ENCODE assay signal across 9 cellular contexts in the genomic region with DNA sequence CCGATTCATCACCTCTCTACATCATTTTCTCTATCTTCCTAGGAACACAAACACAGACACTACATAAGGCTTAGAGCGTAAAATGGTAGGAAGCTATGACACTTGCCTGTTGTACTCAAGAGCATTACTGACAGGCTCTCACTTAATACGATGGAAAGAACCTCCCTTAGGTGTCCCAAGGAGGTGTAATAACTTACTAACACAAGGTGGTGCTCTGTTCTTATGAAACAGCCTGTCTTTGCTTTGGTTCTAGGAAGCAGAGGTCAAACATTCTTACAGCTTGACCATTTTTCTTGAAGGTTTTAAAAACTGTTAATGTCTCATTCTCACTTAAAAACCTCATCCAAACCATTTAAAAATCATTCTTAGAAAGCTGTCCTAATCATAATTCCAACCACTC.
DNase-seq lines count a peak whose midpoint lies in the region; ATAC-seq and TF ChIP-seq lines count a peak whose summit lies in the region.
"Had no signal": no experiment of that assay in that cellular context is flagged by ENCODE, and none has a peak within 500 bp of the region (broad histone marks: within the 10 kb centered on the region; RNA-seq: fewer than 3 reads in every experiment).

No MANE protein-coding gene starts in this region.

- peak; percentile 70 for ATAC-seq in HG02763 (IDR thresholded peaks at IDR 0.05; ENCODE audit: unreplicated experiment)
- ATAC-seq in body of pancreas: peak; percentile 87
- ATAC-seq in left lobe of liver: peak; percentile 90
- ATAC-seq in activated CD8-positive, alpha-beta T cell treated with anti-CD3 and anti-CD28 coated beads for 36 hours: no peak

- H3K4me3 Mint-ChIP-seq in activated CD8-positive, alpha-beta T cell treated with anti-CD3 and anti-CD28 coated beads for 36 hours: no peak overlapping the region

- TF ChIP-seq CTCF in GM13977 (IDR thresholded peaks at IDR 0.05; ENCODE audit: extremely low read depth, insufficient read depth, missing control alignments) (no peak), body of pancreas (IDR thresholded peaks at IDR 0.05) (peak; percentile 14 to 81 (median 65))
- TF ChIP-seq CTCF in activated CD8-positive, alpha-beta T cell treated with anti-CD3 and anti-CD28 coated beads for 36 hours (IDR thresholded peaks at IDR 0.05): no peak

- H3K9me3 Mint-ChIP-seq in activated CD8-positive, alpha-beta T cell treated with anti-CD3 and anti-CD28 coated beads for 36 hours: no peaks in the 10 kb centered on the region

- in situ Hi-C loops in GM13977 (cut with MboI; ENCODE audit: low pct_unique_long_range_greater_than_20kb, low sequenced_read_pairs, unreplicated experiment): no loop called here

- CTCF ChIA-PET in activated CD8-positive, alpha-beta T cell treated with anti-CD3 and anti-CD28 coated beads for 36 hours (lab: Charles Lee): no interaction called here

- H3K4me3 ChIP-seq in body of pancreas: no peak overlapping the region

- H3K27me3 ChIP-seq in body of pancreas: no peaks in the 10 kb centered on the region

- 34 to 42% methylated on average over 3 of the region's 3 CpGs for WGBS in body of pancreas, 2 donors

- H3K4me1 Mint-ChIP-seq in activated CD8-positive, alpha-beta T cell treated with anti-CD3 and anti-CD28 coated beads for 36 hours (ENCODE audit: low read depth): no peaks in the 10 kb centered on the region

- POLR2A ChIA-PET in activated CD8-positive, alpha-beta T cell treated with anti-CD3 and anti-CD28 coated beads for 36 hours (lab: Charles Lee): no interaction called here

- intact Hi-C loops in body of pancreas (cut with DNase I): loop anchor here (10.0 kb wide), 1 partner anchor 565 kb away; no protein-coding TSS in a partner anchor
- intact Hi-C loops in activated CD8-positive, alpha-beta T cell treated with anti-CD3 and anti-CD28 coated beads for 36 hours (cut with micrococcal nuclease): no loop called here

- DNase-seq in A172 (ENCODE audit: low spot score) (peak; percentile 61), GM13977 (ENCODE audit: low spot score) (peak; percentile 4), NCI-H146 (lab: John Stamatoyannopoulos, UW) (peak; percentile 76), body of pancreas (peak in 1 of 4 donors; percentile 26), left lobe of liver (ENCODE audit: low spot score) (no peak)
- DNase-seq in stimulated activated CD4-positive, alpha-beta T cell treated with anti-CD3 and anti-CD28 coated beads, Interleukin-15, amount 100 ng/mL, for 24 hours: no peak
- no peak for DNase-seq in activated CD8-positive, alpha-beta T cell treated with anti-CD3 and anti-CD28 coated beads for 36 hours

- no peak overlapping the region for H3K27ac Mint-ChIP-seq in activated CD8-positive, alpha-beta T cell treated with anti-CD3 and anti-CD28 coated beads for 36 hours

- H3K9me3 ChIP-seq in body of pancreas: no peaks in the 10 kb centered on the region

- no peaks in the 10 kb centered on the region for H3K27me3 Mint-ChIP-seq in activated CD8-positive, alpha-beta T cell treated with anti-CD3 and anti-CD28 coated beads for 36 hours

- TF ChIP-seq POLR2A in body of pancreas (IDR thresholded peaks at IDR 0.05): no peak

- H3K27ac ChIP-seq in body of pancreas: no peak overlapping the region
- H3K27ac ChIP-seq: epithelial cell of prostate had no signal

- H3K36me3 Mint-ChIP-seq in activated CD8-positive, alpha-beta T cell treated with anti-CD3 and anti-CD28 coated beads for 36 hours (ENCODE audit: low read depth): no peaks in the 10 kb centered on the region

- H3K36me3 ChIP-seq in body of pancreas (replicated peaks in 1 of 2; ENCODE audit: insufficient read depth in 1 of 2, low read depth in 2 of 2): no peaks in the 10 kb centered on the region

- no peaks in the 10 kb centered on the region for H3K4me1 ChIP-seq in body of pancreas

Comparison
In these comparisons a context has a peak if more than half of its experiments do, and no peak if none do; other contexts are left out.
1. DNase-seq: peak in A172 (single experiment), GM13977 (single experiment) and NCI-H146 (single experiment); none in left lobe of liver (single experiment), stimulated activated CD4-positive, alpha-beta T cell treated with anti-CD3 and anti-CD28 coated beads, Interleukin-15, amount 100 ng/mL, for 24 hours (single experiment) and activated CD8-positive, alpha-beta T cell treated with anti-CD3 and anti-CD28 coated beads for 36 hours (single experiment).
2. CTCF ChIP-seq: peak in body of pancreas (7 of 7); none in GM13977 (single experiment) and activated CD8-positive, alpha-beta T cell treated with anti-CD3 and anti-CD28 coated beads for 36 hours (single experiment).